9 cellular contexts compared by ENCODE assay signal in genomic region chr7:151167197-151167911, GRCh38. TPM values are rescaled to one million over a fixed set of nuclear protein-coding genes. Genes with fewer than 3 reads are reported as not detected.
DNase-seq lines count a peak whose midpoint lies in the region; ATAC-seq lines count a peak whose summit lies in the region.
"Had no signal": no experiment of that assay in that cellular context is flagged by ENCODE, and none has a peak within 500 bp of the region (broad histone marks: within the 10 kb centered on the region; RNA-seq: fewer than 3 reads in every experiment).

GBX1 (minus strand) TSS chr7:151167694; CDS start chr7:151167548, 146 bp downstream.

- peaks cover 3 to 14% of the 10 kb centered on the region in 2 donors for H3K4me1 ChIP-seq in mucosa of rectum (ENCODE audit: control insufficient read depth in 2 of 2, insufficient read depth in 2 of 2, low read length in 2 of 2)

- H3K27me3 ChIP-seq in mucosa of rectum (ENCODE audit: control insufficient read depth in 2 of 2, insufficient read depth in 2 of 2, low read length in 2 of 2): peaks cover 51 to 55% of the 10 kb centered on the region in 2 donors

- no peaks in the 10 kb centered on the region for H3K9me3 ChIP-seq in mucosa of rectum (ENCODE audit: control insufficient read depth in 2 of 2, low read length in 2 of 2)

- H3K4me3 ChIP-seq in mucosa of rectum (ENCODE audit: low read length in 2 of 2): peak within 1 kb of the TSS; percentile 13 to 48

- in situ Hi-C loops in G401 (cut with HindIII; ENCODE audit: low sequenced_read_pairs): loop anchor here (5.0 kb wide), 1 partner anchor 135 kb away; no protein-coding TSS in a partner anchor

- peak within 1 kb of the TSS in 1 of 2 donors; percentile 26 for H3K9ac ChIP-seq in mucosa of rectum (ENCODE audit: low read depth in 1 of 2, low read length in 2 of 2)

- DNase-seq in GM03348 (ENCODE audit: low spot score): peak; percentile 57
- peak; percentile 37 for DNase-seq in OCI-M2 (lab: John Stamatoyannopoulos, UW; ENCODE audit: unreplicated experiment)
- DNase-seq in ecto neural progenitor cell (ENCODE audit: low spot score): peak; percentile 76
- DNase-seq in cerebellar nuclear complex (lab: John Stamatoyannopoulos, UW): no peak
- no peak for DNase-seq in foreskin melanocyte
- no peak for DNase-seq in G401 (ENCODE audit: low spot score)

- no peak within 1 kb of the TSS for H3K27ac ChIP-seq in mucosa of rectum (ENCODE audit: low read depth in 2 of 2, low read length in 2 of 2)

- H3K36me3 ChIP-seq in mucosa of rectum (ENCODE audit: control insufficient read depth in 2 of 2, insufficient read depth in 2 of 2, low read length in 2 of 2): no peaks in the 10 kb centered on the region

- no peak for ATAC-seq in HG03045 (IDR thresholded peaks at IDR 0.05; ENCODE audit: unreplicated experiment)

RNA-seq across cellular contexts. Expression of gene GBX1, which starts in this region (rescaled TPM):
- 0.37 TPM in 1 of 2 replicates, not detected in the other for total RNA-seq in G401 (2014; rRNA removed; shearing (Covaris generic))
- total RNA-seq: LHCN-M2 had no signal

Comparison
In these comparisons a context has a peak if more than half of its experiments do, and no peak if none do; other contexts are left out.
1. DNase-seq: peak in GM03348 (single experiment), OCI-M2 (single experiment) and ecto neural progenitor cell (single experiment); none in cerebellar nuclear complex (0 of 2), foreskin melanocyte (single experiment) and G401 (single experiment).